Comparison of ENCODE assay signal across 14 cellular contexts in genomic region chr1:218349365-218350021, GRCh38. TPM values are rescaled to one million over a fixed set of nuclear protein-coding genes. Genes with fewer than 3 reads are reported as not detected.
A peak's percentile ranks its signal among the peaks of the same experiment; 100 is the strongest.
DNase-seq lines count a peak whose midpoint lies in the region; ATAC-seq, FAIRE-seq and TF ChIP-seq lines count a peak whose summit lies in the region.
"Had no signal": no experiment of that assay in that cellular context is flagged by ENCODE, and none has a peak within 500 bp of the region (broad histone marks: within the 10 kb centered on the region; RNA-seq: fewer than 3 reads in every experiment).

No MANE protein-coding gene starts in this region.

- no peak for TF ChIP-seq RAD21 in K562 (CRISPR knock-in tag; conservative IDR thresholded peaks at IDR 0.05 in 1 of 2, IDR thresholded peaks at IDR 0.05 in 1 of 2)

- H3K9ac ChIP-seq in K562 (ENCODE audit: insufficient read depth in 1 of 2, low read depth in 2 of 2, low read length in 2 of 2) = no peak overlapping the region

- H3K27ac ChIP-seq in K562 (ENCODE audit: extremely low read depth, low read depth, low read length) (no peak overlapping the region), mesodermal cell (ENCODE audit: low read depth, low read length, severe bottlenecking) (no peak overlapping the region), thyroid gland (peak overlapping the region in 2 of 3 donors; percentile 72 to 82), Peyer's patch (peak overlapping the region in 2 of 4 donors; percentile 6 to 80)

- H3K27me3 ChIP-seq in K562 (ENCODE audit: control insufficient read depth in 2 of 2, insufficient read depth in 2 of 2, low read length in 2 of 2) (no peaks in the 10 kb centered on the region), thyroid gland (no peaks in the 10 kb centered on the region), Peyer's patch (peaks cover 0 to 8% of the 10 kb centered on the region in 2 donors)

- H3K9me1 ChIP-seq in K562 (ENCODE audit: control insufficient read depth, insufficient read depth, low read length) = no peaks in the 10 kb centered on the region

- DNase-seq in NCI-H1105 treated with DMSO at 0.1 percent for 48 hours (lab: John Stamatoyannopoulos, UW) (peak; percentile 3), NCI-H1105 (lab: John Stamatoyannopoulos, UW) (no peak), K562 (ENCODE audit: extremely low read depth in 1 of 4, low spot score in 3 of 4) (no peak), thyroid gland (no peak), SK-N-DZ (ENCODE audit: low spot score) (no peak), Peyer's patch (no peak)
- DNase-seq: 8988T, NCI-H187 treated with DMSO at 0.1 percent for 48 hours had no signal

- no peaks in the 10 kb centered on the region for H4K20me1 ChIP-seq in K562 (replicated peaks; ENCODE audit: control insufficient read depth, insufficient read depth, low read length)

- no peak overlapping the region for H2AFZ ChIP-seq in K562 (ENCODE audit: low read depth, low read length)

- CTCF ChIA-PET in K562 (lab: Yijun Ruan, JAX; ENCODE audit: low intra/inter-chr PET ratio) = interaction anchor here (1.1 kb wide), 1 partner anchor 20 kb away, joined by 3 read pairs; no protein-coding TSS in a partner anchor

- H3K4me3 ChIP-seq in K562 (no peak overlapping the region), mesodermal cell (ENCODE audit: extremely low read depth, insufficient read depth, low read length, poor library complexity, severe bottlenecking) (peak overlapping the region; percentile 84), thyroid gland (replicated peaks in 1 of 3) (no peak overlapping the region), Peyer's patch (no peak overlapping the region)

- H3K79me2 ChIP-seq in K562 (ENCODE audit: control insufficient read depth, insufficient read depth, low read length) = no peaks in the 10 kb centered on the region

- in situ Hi-C loops in K562 (cut with MboI) = loop anchor here (10.0 to 25.0 kb wide), 2 partner anchors 205 to 1463 kb away; no protein-coding TSS in a partner anchor

- no peak for TF ChIP-seq CTCF in K562 (IDR thresholded peaks at IDR 0.05 in 2 of 3, conservative IDR thresholded peaks at IDR 0.05 in 1 of 3; ENCODE audit: insufficient read depth in 2 of 3, low read depth in 1 of 3, low read length in 3 of 3)
- no peak for TF ChIP-seq CTCF in thyroid gland (IDR thresholded peaks at IDR 0.05)
- no peak for TF ChIP-seq CTCF in Peyer's patch (IDR thresholded peaks at IDR 0.05)

- WGBS in K562 (ENCODE audit: insufficient coverage, low coverage, missing lambda C conversion rate) = 38% methylated on average over 5 of the region's 5 CpGs
- WGBS in mesodermal cell (ENCODE audit: insufficient coverage in 2 of 2), 2 experiments = 95 to 98% methylated on average over 3 to 4 of the region's 5 CpGs
- 52 to 73% methylated on average over 5 of the region's 5 CpGs for WGBS in thyroid gland, 2 donors

- no peak for TF ChIP-seq EP300 in K562 (IDR thresholded peaks at IDR 0.05; ENCODE audit: low read length)

- BruUV-seq in K562 (replicated peaks; lab: Mats Ljungman, UMichigan) = no TSS peak

- H3K4me2 ChIP-seq in K562 (ENCODE audit: insufficient read depth, low read length) = no peak overlapping the region

- intact Hi-C loops in K562 (cut with micrococcal nuclease) (loop anchor here (2.0 kb wide), 1 partner anchor 45 kb away; no protein-coding TSS in a partner anchor), thyroid gland (cut with DNase I) (loop anchor here (10.0 kb wide), 1 partner anchor 115 kb away; no protein-coding TSS in a partner anchor)

- H3K9me3 ChIP-seq in K562 (replicated peaks; ENCODE audit: control insufficient read depth, insufficient read depth, low read depth, low read length) (no peaks in the 10 kb centered on the region), mesodermal cell (ENCODE audit: control insufficient read depth, low read length) (no peaks in the 10 kb centered on the region), thyroid gland (no peaks in the 10 kb centered on the region), Peyer's patch (no peaks in the 10 kb centered on the region)

- no peak for TF ChIP-seq POLR2A in K562 (conservative IDR thresholded peaks at IDR 0.05)
- TF ChIP-seq POLR2A in thyroid gland (IDR thresholded peaks at IDR 0.05) = no peak
- TF ChIP-seq POLR2A in Peyer's patch (IDR thresholded peaks at IDR 0.05) = no peak

- H3K36me3 ChIP-seq in K562 (ENCODE audit: control insufficient read depth, insufficient read depth, low read length) = no peaks in the 10 kb centered on the region
- H3K36me3 ChIP-seq in mesodermal cell (ENCODE audit: control insufficient read depth, insufficient read depth, low read length) = peaks cover 23% of the 10 kb centered on the region
- no peaks in the 10 kb centered on the region for H3K36me3 ChIP-seq in thyroid gland
- H3K36me3 ChIP-seq in Peyer's patch = no peaks in the 10 kb centered on the region

- H3K4me1 ChIP-seq in K562 (replicated peaks in 1 of 2; ENCODE audit: control insufficient read depth in 2 of 2, insufficient read depth in 2 of 2, low read length in 2 of 2) = peaks cover 5 to 15% of the 10 kb centered on the region in 2 experiments; a peak in 3 of 5 replicates
- peaks cover 27% of the 10 kb centered on the region for H3K4me1 ChIP-seq in mesodermal cell (ENCODE audit: control insufficient read depth, insufficient read depth, low read length, poor library complexity, severe bottlenecking)
- peaks cover 8% of the 10 kb centered on the region in 2 donors for H3K4me1 ChIP-seq in thyroid gland
- peaks cover 0 to 14% (median 2%) of the 10 kb centered on the region in 4 donors for H3K4me1 ChIP-seq in Peyer's patch

- ATAC-seq in K562 = no peak
- ATAC-seq in HG02610 (IDR thresholded peaks at IDR 0.05; ENCODE audit: unreplicated experiment) = no peak
- ATAC-seq: sciatic nerve, WTC11 had no signal

- no peak for FAIRE-seq in K562 (lab: Jason Lieb, UNC)
- FAIRE-seq: frontal cortex, G401.6 had no signal

- POLR2A ChIA-PET in K562 (lab: Yijun Ruan, JAX) = interaction anchor here (0.6 to 0.9 kb wide), 2 partner anchors 8 to 64 kb away, joined by 3 read pairs; partner anchors contain the start of gene RRP15

TF ChIP-seq in K562, 482 proteins besides CTCF, POLR2A, EP300 and RAD21 (continues in another document):
- TF ChIP-seq HOMEZ (CRISPR knock-in tag; IDR thresholded peaks at IDR 0.05) (no peak), NFIC (IDR thresholded peaks at IDR 0.05) (peak; percentile 69), SOX6 (IDR thresholded peaks at IDR 0.05) (no peak), CBX5 (IDR thresholded peaks at IDR 0.05; ENCODE audit: borderline replicate concordance, low read depth) (no peak), CCNT2 (IDR thresholded peaks at IDR 0.05; ENCODE audit: borderline replicate concordance, extremely low read depth, insufficient read length, low read depth, low read length) (no peak), ZNF3 (CRISPR knock-in tag; IDR thresholded peaks at IDR 0.05) (no peak), ETV6 (IDR thresholded peaks at IDR 0.05; ENCODE audit: borderline replicate concordance in 1 of 2, low read depth in 2 of 2, low read length in 1 of 2) (no peak), ETV6 (CRISPR knock-in tag; IDR thresholded peaks at IDR 0.05; ENCODE audit: borderline replicate concordance) (no peak), MEIS2 (IDR thresholded peaks at IDR 0.05; ENCODE audit: partially characterized antibody) (no peak), RBM34 (IDR thresholded peaks at IDR 0.05; ENCODE audit: borderline replicate concordance, insufficient read depth, low read length) (no peak)

RNA-seq across cellular contexts. Expression of gene TGFB2, which starts 4.4 kb away (rescaled TPM):
- total RNA-seq in K562 (2011; cell fraction: chromatin; rRNA removed; ENCODE audit: low replicate concordance) = 0.09 TPM in 1 of 2 replicates, not detected in the other
- not detected in 2 replicates for total RNA-seq in K562 (2011; cell fraction: nucleolus; rRNA removed)
- 0.99 TPM in 1 of 2 replicates, not detected in the other for total RNA-seq in K562 (2011; cell fraction: nucleoplasm; rRNA removed)
- 0.04 and 0.41 TPM in 2 replicates for total RNA-seq in K562 (2014; rRNA removed)
- total RNA-seq in K562 (2014; rRNA removed; fragmentation: Illumina TruSeq; extraction: Trizol) = 0.11 TPM in 1 of 2 replicates, not detected in the other
- 0.04 and 0.14 TPM in 2 replicates for total RNA-seq in K562 (2015; rRNA removed; fragmentation: Illumina TruSeq; extraction: Trizol)
- 0.04 and 0.11 TPM in 2 replicates for total RNA-seq in K562 (2021)
- 0.03 and 0.14 TPM in 2 replicates for polyA plus RNA-seq in K562 (2011; rRNA removed)
- 0.01 TPM in 1 of 2 replicates, not detected in the other for polyA plus RNA-seq in K562 (2011; cell fraction: cytosol; rRNA removed)
- polyA plus RNA-seq in K562 (2011; cell fraction: nucleus; rRNA removed) = 0.20 and 0.36 TPM in 2 replicates
- 0.07 and 0.17 TPM in 2 replicates for polyA plus RNA-seq in K562 (2012)
- 0.04 TPM in 1 of 2 replicates, not detected in the other for polyA plus RNA-seq in K562 (2014; fragmentation: Illumina TruSeq; extraction: Trizol)
- polyA plus RNA-seq in K562 (2014; fragmentation: Nextera tagmentation; extraction: Ambion mirVana) = not detected
- polyA plus RNA-seq in K562 (2014; rRNA removed) = not detected in 2 replicates
- polyA minus RNA-seq in K562 (2011; rRNA and poly(A)+ RNA removed) = 0.14 TPM in 1 of 2 replicates, not detected in the other
- not detected in 2 replicates for polyA minus RNA-seq in K562 (2011; cell fraction: cytosol; rRNA and poly(A)+ RNA removed)
- polyA minus RNA-seq in K562 (2011; cell fraction: nucleus; rRNA and poly(A)+ RNA removed) = 0.13 and 0.22 TPM in 2 replicates
- polyA plus RNA-seq in mesodermal cell (2013, experiment 1 of 2) = 74.9 TPM
- polyA plus RNA-seq in mesodermal cell (2013, experiment 2 of 2) = 66.7 TPM
- total RNA-seq in thyroid gland = 10 to 100 TPM in 1 of 4 donors, 1 to 10 TPM in 3; 2.2 to 16.7 (median 8.0) TPM
- 0.13 and 0.71 TPM in 2 replicates for polyA plus RNA-seq in SK-N-DZ (2014; cell fraction: cytosol; rRNA removed)
- 0.57 and 0.65 TPM in 2 replicates for polyA plus RNA-seq in SK-N-DZ (2014; cell fraction: nucleus; rRNA removed)
- 1 to 10 TPM in 1 of 4 donors, under 1 TPM in 2, not detected in 1; 0.28 to 1.7 (median 0.54) TPM for total RNA-seq in Peyer's patch

Comparison
In these comparisons a context has a peak if more than half of its experiments do, and no peak if none do; other contexts are left out.
1. H3K27ac ChIP-seq: peak in thyroid gland (2 of 3); none in K562 (single experiment) and mesodermal cell (single experiment).